ENCODE assay signal across 10 cellular contexts in the genomic region with DNA sequence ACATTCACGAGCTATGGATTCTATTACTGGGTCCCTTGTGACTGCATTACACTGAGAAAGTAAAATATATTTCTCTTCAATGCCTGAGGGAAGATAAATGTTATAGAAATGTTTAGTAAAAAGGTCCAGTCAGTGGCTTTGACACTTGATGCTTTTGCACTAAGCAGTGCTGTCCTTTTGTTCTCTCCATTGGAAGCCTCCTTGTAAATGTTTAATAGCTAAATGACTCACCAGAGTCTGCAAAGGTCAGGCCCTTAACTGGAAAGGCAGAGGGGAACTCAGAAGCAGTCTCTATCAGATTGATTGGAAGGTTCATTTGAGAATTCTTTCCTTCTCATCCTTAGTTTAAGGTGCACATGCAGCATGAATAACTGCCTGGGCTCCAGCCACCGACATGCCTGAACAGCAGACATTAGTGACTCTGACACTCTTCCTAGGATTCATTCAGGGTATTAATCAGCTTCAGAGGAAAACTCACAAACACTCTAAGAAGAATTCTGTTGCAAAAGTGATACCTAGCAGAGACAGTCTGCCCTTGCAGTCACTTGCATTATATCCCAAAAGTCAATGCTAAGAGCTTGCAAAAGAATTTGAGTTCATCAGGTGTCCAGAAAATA. TPM values are rescaled to one million over a fixed set of nuclear protein-coding genes. Genes with fewer than 3 reads are reported as not detected.
DNase-seq lines count a peak whose midpoint lies in the region; ATAC-seq and TF ChIP-seq lines count a peak whose summit lies in the region.
"Had no signal": no experiment of that assay in that cellular context is flagged by ENCODE, and none has a peak within 500 bp of the region (broad histone marks: within the 10 kb centered on the region; RNA-seq: fewer than 3 reads in every experiment).

No MANE protein-coding gene starts in this region.

- H3K36me3 ChIP-seq in neural progenitor cell = no peaks in the 10 kb centered on the region

- intact Hi-C loops in CD4-positive, alpha-beta T cell (cut with DNase I, micrococcal nuclease) = no loop called here

- CTCF ChIA-PET in CD4-positive, alpha-beta T cell (lab: Charles Lee) = no interaction called here

- no peak overlapping the region for H3K4me2 ChIP-seq in neural progenitor cell

- H3K9ac ChIP-seq in neural progenitor cell = no peak overlapping the region

- no peak overlapping the region for H2AFZ ChIP-seq in neural progenitor cell (replicated peaks)

- TF ChIP-seq CTCF in astrocyte of the spinal cord (IDR thresholded peaks at IDR 0.05; ENCODE audit: low read depth, low read length) (no peak), neural progenitor cell (IDR thresholded peaks at IDR 0.05) (no peak)
- no peak for TF ChIP-seq CTCF in CD4-positive, alpha-beta T cell (IDR thresholded peaks at IDR 0.05)

- peaks cover 2% of the 10 kb centered on the region for H3K27me3 Mint-ChIP-seq in neural progenitor cell (ENCODE audit: insufficient read depth, low read depth)
- H3K27me3 Mint-ChIP-seq in CD4-positive, alpha-beta T cell = peaks cover 5% of the 10 kb centered on the region
- peaks cover 8% of the 10 kb centered on the region for H3K27me3 Mint-ChIP-seq in activated T-helper 17 cell treated with anti-CD3 and anti-CD28 coated beads, Interleukin-2, amount 50 U/mL, for 72 hours

- no peaks in the 10 kb centered on the region for H4K20me1 ChIP-seq in neural progenitor cell (ENCODE audit: low read depth)

- peak overlapping the region; percentile 92 for H3K27ac Mint-ChIP-seq in neural progenitor cell
- no peak overlapping the region for H3K27ac Mint-ChIP-seq in CD4-positive, alpha-beta T cell
- no peak overlapping the region for H3K27ac Mint-ChIP-seq in activated T-helper 17 cell treated with anti-CD3 and anti-CD28 coated beads, Interleukin-2, amount 50 U/mL, for 72 hours
- H3K27ac Mint-ChIP-seq: memory B cell had no signal

- POLR2A ChIA-PET in CD4-positive, alpha-beta T cell (lab: Charles Lee) = no interaction called here

- peaks cover 48% of the 10 kb centered on the region for H3K4me1 Mint-ChIP-seq in neural progenitor cell
- H3K4me1 Mint-ChIP-seq in CD4-positive, alpha-beta T cell (ENCODE audit: low read depth) = no peaks in the 10 kb centered on the region
- no peaks in the 10 kb centered on the region for H3K4me1 Mint-ChIP-seq in activated T-helper 17 cell treated with anti-CD3 and anti-CD28 coated beads, Interleukin-2, amount 50 U/mL, for 72 hours
- H3K4me1 Mint-ChIP-seq: memory B cell had no signal

- no peaks in the 10 kb centered on the region for H3K79me2 ChIP-seq in neural progenitor cell (ENCODE audit: low read depth)

- peaks cover 3% of the 10 kb centered on the region for H3K9me3 Mint-ChIP-seq in neural progenitor cell
- H3K9me3 Mint-ChIP-seq in CD4-positive, alpha-beta T cell = peaks cover 8% of the 10 kb centered on the region
- H3K9me3 Mint-ChIP-seq in activated T-helper 17 cell treated with anti-CD3 and anti-CD28 coated beads, Interleukin-2, amount 50 U/mL, for 72 hours = peaks cover 6% of the 10 kb centered on the region
- H3K9me3 Mint-ChIP-seq: memory B cell had no signal

- no peaks in the 10 kb centered on the region for H3K36me3 Mint-ChIP-seq in neural progenitor cell
- peaks cover 4% of the 10 kb centered on the region for H3K36me3 Mint-ChIP-seq in CD4-positive, alpha-beta T cell (ENCODE audit: low read depth)
- no peaks in the 10 kb centered on the region for H3K36me3 Mint-ChIP-seq in activated T-helper 17 cell treated with anti-CD3 and anti-CD28 coated beads, Interleukin-2, amount 50 U/mL, for 72 hours (ENCODE audit: low read depth)
- H3K36me3 Mint-ChIP-seq: memory B cell had no signal

- H3K27ac ChIP-seq in neural progenitor cell = no peak overlapping the region
- H3K27ac ChIP-seq in CD4-positive, alpha-beta T cell (ENCODE audit: low read depth, low read length) = no peak overlapping the region

- in situ Hi-C loops in astrocyte of the spinal cord (cut with HindIII; ENCODE audit: low sequenced_read_pairs) = no loop called here

- H3K4me3 Mint-ChIP-seq in neural progenitor cell = peak overlapping the region; percentile 68
- H3K4me3 Mint-ChIP-seq in CD4-positive, alpha-beta T cell = no peak overlapping the region
- no peak overlapping the region for H3K4me3 Mint-ChIP-seq in activated T-helper 17 cell treated with anti-CD3 and anti-CD28 coated beads, Interleukin-2, amount 50 U/mL, for 72 hours
- H3K4me3 Mint-ChIP-seq: memory B cell had no signal

- H3K4me1 ChIP-seq in neural progenitor cell = peaks cover 5% of the 10 kb centered on the region

- no peaks in the 10 kb centered on the region for H3K27me3 ChIP-seq in neural progenitor cell
- H3K27me3 ChIP-seq in CD4-positive, alpha-beta T cell (ENCODE audit: control insufficient read depth, insufficient read depth, low read length) = no peaks in the 10 kb centered on the region

- DNase-seq in astrocyte of the spinal cord (ENCODE audit: low read depth, low spot score) = peak; percentile 14
- DNase-seq in neural progenitor cell (ENCODE audit: low spot score) = no peak
- DNase-seq in CD4-positive, alpha-beta T cell = no peak
- DNase-seq in GDM1 (lab: John Stamatoyannopoulos, UW) = no peak
- DNase-seq in NOMO-1 treated with dmso at 0.1 percent for 144 hours (lab: John Stamatoyannopoulos, UW; ENCODE audit: unreplicated experiment) = no peak
- DNase-seq: stimulated activated CD4-positive, alpha-beta T cell treated with anti-CD3 and anti-CD28 coated beads, Interleukin-4, amount 100 ng/mL, for 4 hours had no signal

- peak; percentile 75 for ATAC-seq in GM18907 (IDR thresholded peaks at IDR 0.05; ENCODE audit: unreplicated experiment)
- peak; percentile 52 for ATAC-seq in HG02763 (IDR thresholded peaks at IDR 0.05; ENCODE audit: unreplicated experiment)
- ATAC-seq in CD4-positive, alpha-beta T cell (ENCODE audit: poor library complexity) = no peak
- ATAC-seq in activated T-helper 17 cell treated with anti-CD3 and anti-CD28 coated beads, Interleukin-2, amount 50 U/mL, for 72 hours (replicated peaks) = no peak

- H3K4me3 ChIP-seq in astrocyte of the spinal cord (ENCODE audit: low read depth, low read length) (no peak overlapping the region), neural progenitor cell (no peak overlapping the region)

- H3K9me3 ChIP-seq in neural progenitor cell (ENCODE audit: low read depth) = no peaks in the 10 kb centered on the region
- peaks cover 23% of the 10 kb centered on the region for H3K9me3 ChIP-seq in CD4-positive, alpha-beta T cell (ENCODE audit: control insufficient read depth, low read length)

- no peaks in the 10 kb centered on the region for H3F3A ChIP-seq in neural progenitor cell (ENCODE audit: low read depth)

RNA-seq across cellular contexts. Expression of a gene that starts 11.5 kb away (rescaled TPM):
- 52.9 and 63.4 TPM in 2 replicates for total RNA-seq in neural progenitor cell (ENCODE audit: low replicate concordance)
- 10 to 100 TPM; 39.0 to 39.8 TPM for total RNA-seq in CD4-positive, alpha-beta T cell
- total RNA-seq in activated T-helper 17 cell treated with anti-CD3 and anti-CD28 coated beads, Interleukin-2, amount 50 U/mL, for 72 hours = 10 to 100 TPM; 35.9 to 38.0 TPM

RNA-seq across cellular contexts. Expression of a gene that starts 25.0 kb away (rescaled TPM):
- total RNA-seq in neural progenitor cell (ENCODE audit: low replicate concordance) = not detected in 2 replicates
- not detected for total RNA-seq in CD4-positive, alpha-beta T cell
- not detected for total RNA-seq in activated T-helper 17 cell treated with anti-CD3 and anti-CD28 coated beads, Interleukin-2, amount 50 U/mL, for 72 hours

Comparison
In these comparisons a context has a peak if more than half of its experiments do, and no peak if none do; other contexts are left out.
1. ATAC-seq: peak in GM18907 (single experiment) and HG02763 (single experiment); none in CD4-positive, alpha-beta T cell (single experiment) and activated T-helper 17 cell treated with anti-CD3 and anti-CD28 coated beads, Interleukin-2, amount 50 U/mL, for 72 hours (single experiment).